8 cellular contexts compared by ENCODE assay signal in the genomic region with DNA sequence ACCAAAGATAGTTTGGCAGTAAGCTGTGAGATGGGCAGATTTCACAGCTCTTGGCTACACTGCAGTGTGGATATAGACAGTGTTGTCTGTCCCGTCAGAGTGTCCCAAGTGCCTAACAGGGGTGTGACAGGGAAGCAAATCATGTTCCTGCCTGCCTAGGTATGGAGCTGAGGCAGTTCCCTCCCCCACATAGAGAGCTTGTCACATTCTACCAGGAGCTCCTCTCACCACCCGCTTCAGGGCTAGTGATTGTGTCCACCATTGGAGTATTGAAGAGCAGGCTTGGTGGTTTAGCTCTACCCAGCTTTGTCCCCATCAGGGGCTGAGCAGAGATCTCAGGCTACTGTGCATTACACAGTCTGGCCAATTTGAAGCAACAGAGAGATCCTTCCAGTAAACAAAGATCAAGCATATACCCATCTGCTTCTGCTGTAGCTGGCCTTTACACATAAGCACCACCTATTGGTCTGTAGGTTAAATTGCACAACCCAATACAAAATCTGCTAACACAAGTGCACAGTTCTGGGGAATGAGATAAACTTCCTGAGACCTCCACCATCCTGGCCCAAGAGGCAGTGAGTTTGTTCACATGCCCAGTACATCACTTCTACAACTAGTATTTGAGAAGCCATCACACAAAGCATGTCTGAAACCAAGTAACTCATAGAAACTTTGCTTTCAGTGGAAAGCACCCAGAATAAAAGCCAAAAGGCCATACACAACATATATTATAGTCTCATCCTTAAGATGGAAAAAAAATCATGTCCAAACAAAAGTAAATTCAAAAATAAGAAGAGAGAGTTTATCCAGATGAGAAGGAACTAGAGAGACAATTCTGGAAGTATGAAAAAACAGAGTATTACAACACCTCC.
A peak's percentile ranks its signal among the peaks of the same experiment; 100 is the strongest.
DNase-seq lines count a peak whose midpoint lies in the region; ATAC-seq and TF ChIP-seq lines count a peak whose summit lies in the region.

No MANE protein-coding gene starts in this region.

- POLR2A ChIA-PET in WTC11 (lab: Charles Lee) = interaction anchor here (0.7 kb wide), 1 partner anchor 42 kb away, joined by 3 read pairs; no protein-coding TSS in a partner anchor

- peaks cover 14% of the 10 kb centered on the region; the same call in 1 of the 2 replicates for H3K36me3 Mint-ChIP-seq in WTC11

- TF ChIP-seq CTCF in WTC11 (IDR thresholded peaks at IDR 0.05) = peak; percentile 37; the same call in 1 of the 2 replicates

- H3K27ac Mint-ChIP-seq in WTC11 = no peak overlapping the region

- CTCF ChIA-PET in WTC11 (lab: Charles Lee) = interaction anchor here (0.6 to 2.3 kb wide), 31 partner anchors 11 to 612 kb away, joined by 3 to 21 read pairs (median 4); a partner anchor contains a TSS

- no peaks in the 10 kb centered on the region for H3K27me3 Mint-ChIP-seq in WTC11 (ENCODE audit: low read depth)

- no peak overlapping the region for H3K4me3 Mint-ChIP-seq in WTC11

- DNase-seq in DMS 273 treated with DMSO at 0.1 percent for 48 hours (lab: John Stamatoyannopoulos, UW) (peak; percentile 66), LHCN-M2 (ENCODE audit: low read depth) (peak; percentile 39), WTC11 (ENCODE audit: low spot score) (no peak), iris pigment epithelial cell (ENCODE audit: low read depth) (peak; percentile 65), nucleus accumbens (lab: John Stamatoyannopoulos, UW) (no peak), NCI-H1436 treated with DMSO at 0.1 percent for 48 hours (lab: John Stamatoyannopoulos, UW) (no peak)

- ATAC-seq in GM19372 (IDR thresholded peaks at IDR 0.05; ENCODE audit: low read depth, unreplicated experiment) = peak; percentile 46
- ATAC-seq in WTC11 = peak; percentile 95
- ATAC-seq in HG03139 (IDR thresholded peaks at IDR 0.05; ENCODE audit: unreplicated experiment) = no peak

- no peaks in the 10 kb centered on the region for H3K9me3 Mint-ChIP-seq in WTC11

- peaks cover 31% of the 10 kb centered on the region for H3K4me1 Mint-ChIP-seq in WTC11

TF ChIP-seq in WTC11, 78 proteins besides CTCF, POLR2A, EP300 and RAD21:
- TF ChIP-seq MYBL2 (CRISPR knock-in tag; IDR thresholded peaks at IDR 0.05) (no peak), SMAD3 (CRISPR knock-in tag; IDR thresholded peaks at IDR 0.05; ENCODE audit: borderline replicate concordance) (no peak), IRF2 (CRISPR knock-in tag; IDR thresholded peaks at IDR 0.05; ENCODE audit: borderline replicate concordance, low read depth) (no peak), CREM (CRISPR knock-in tag; IDR thresholded peaks at IDR 0.05) (no peak), ZNF423 (CRISPR knock-in tag; IDR thresholded peaks at IDR 0.05) (no peak), ZNF219 (CRISPR knock-in tag; IDR thresholded peaks at IDR 0.05; ENCODE audit: borderline replicate concordance) (no peak), ZNF317 (CRISPR knock-in tag; IDR thresholded peaks at IDR 0.05; ENCODE audit: borderline replicate concordance, low read depth) (no peak)
- TF ChIP-seq, protein P1, sequence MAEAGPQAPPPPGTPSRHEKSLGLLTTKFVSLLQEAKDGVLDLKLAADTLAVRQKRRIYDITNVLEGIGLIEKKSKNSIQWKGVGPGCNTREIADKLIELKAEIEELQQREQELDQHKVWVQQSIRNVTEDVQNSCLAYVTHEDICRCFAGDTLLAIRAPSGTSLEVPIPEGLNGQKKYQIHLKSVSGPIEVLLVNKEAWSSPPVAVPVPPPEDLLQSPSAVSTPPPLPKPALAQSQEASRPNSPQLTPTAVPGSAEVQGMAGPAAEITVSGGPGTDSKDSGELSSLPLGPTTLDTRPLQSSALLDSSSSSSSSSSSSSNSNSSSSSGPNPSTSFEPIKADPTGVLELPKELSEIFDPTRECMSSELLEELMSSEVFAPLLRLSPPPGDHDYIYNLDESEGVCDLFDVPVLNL (CRISPR knock-in tag; IDR thresholded peaks at IDR 0.05; ENCODE audit: borderline replicate concordance, low read depth) = no peak
- TF ChIP-seq, protein P2, sequence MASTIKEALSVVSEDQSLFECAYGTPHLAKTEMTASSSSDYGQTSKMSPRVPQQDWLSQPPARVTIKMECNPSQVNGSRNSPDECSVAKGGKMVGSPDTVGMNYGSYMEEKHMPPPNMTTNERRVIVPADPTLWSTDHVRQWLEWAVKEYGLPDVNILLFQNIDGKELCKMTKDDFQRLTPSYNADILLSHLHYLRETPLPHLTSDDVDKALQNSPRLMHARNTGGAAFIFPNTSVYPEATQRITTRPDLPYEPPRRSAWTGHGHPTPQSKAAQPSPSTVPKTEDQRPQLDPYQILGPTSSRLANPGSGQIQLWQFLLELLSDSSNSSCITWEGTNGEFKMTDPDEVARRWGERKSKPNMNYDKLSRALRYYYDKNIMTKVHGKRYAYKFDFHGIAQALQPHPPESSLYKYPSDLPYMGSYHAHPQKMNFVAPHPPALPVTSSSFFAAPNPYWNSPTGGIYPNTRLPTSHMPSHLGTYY (CRISPR knock-in tag; IDR thresholded peaks at IDR 0.05) = no peak
- TF ChIP-seq, protein P3, sequence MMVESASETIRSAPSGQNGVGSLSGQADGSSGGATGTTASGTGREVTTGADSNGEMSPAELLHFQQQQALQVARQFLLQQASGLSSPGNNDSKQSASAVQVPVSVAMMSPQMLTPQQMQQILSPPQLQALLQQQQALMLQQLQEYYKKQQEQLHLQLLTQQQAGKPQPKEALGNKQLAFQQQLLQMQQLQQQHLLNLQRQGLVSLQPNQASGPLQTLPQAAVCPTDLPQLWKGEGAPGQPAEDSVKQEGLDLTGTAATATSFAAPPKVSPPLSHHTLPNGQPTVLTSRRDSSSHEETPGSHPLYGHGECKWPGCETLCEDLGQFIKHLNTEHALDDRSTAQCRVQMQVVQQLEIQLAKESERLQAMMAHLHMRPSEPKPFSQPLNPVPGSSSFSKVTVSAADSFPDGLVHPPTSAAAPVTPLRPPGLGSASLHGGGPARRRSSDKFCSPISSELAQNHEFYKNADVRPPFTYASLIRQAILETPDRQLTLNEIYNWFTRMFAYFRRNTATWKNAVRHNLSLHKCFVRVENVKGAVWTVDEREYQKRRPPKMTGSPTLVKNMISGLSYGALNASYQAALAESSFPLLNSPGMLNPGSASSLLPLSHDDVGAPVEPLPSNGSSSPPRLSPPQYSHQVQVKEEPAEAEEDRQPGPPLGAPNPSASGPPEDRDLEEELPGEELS (CRISPR knock-in tag; IDR thresholded peaks at IDR 0.05) = no peak

Comparison
In these comparisons a context has a peak if more than half of its experiments do, and no peak if none do; other contexts are left out.
1. DNase-seq: peak in DMS 273 treated with DMSO at 0.1 percent for 48 hours (single experiment), LHCN-M2 (single experiment) and iris pigment epithelial cell (single experiment); none in WTC11 (single experiment), nucleus accumbens (0 of 56) and NCI-H1436 treated with DMSO at 0.1 percent for 48 hours (single experiment).